ENCODE assay signal across 29 cellular contexts in genomic region chr6:146359123-146359522, GRCh38.
DNase-seq lines count a peak whose midpoint lies in the region; ATAC-seq and TF ChIP-seq lines count a peak whose summit lies in the region.
"Had no signal": no experiment of that assay in that cellular context is flagged by ENCODE, and none has a peak within 500 bp of the region (broad histone marks: within the 10 kb centered on the region; RNA-seq: fewer than 3 reads in every experiment).

No MANE protein-coding gene starts in this region.

- no peaks in the 10 kb centered on the region for H3K9me2 ChIP-seq in PC-3 (replicated peaks; ENCODE audit: low read length)

- no TSS peak for BruUV-seq in PC-3 (replicated peaks; lab: Mats Ljungman, UMichigan)

- H3K36me3 Mint-ChIP-seq in dendritic cell treated with granulocyte-macrophage colony-stimulating factor and Interleukin-4, amounts not matched to agents 40 ng/mL and 50 ng/mL, for 4 days (ENCODE audit: low read depth) = no peaks in the 10 kb centered on the region
- no peaks in the 10 kb centered on the region for H3K36me3 Mint-ChIP-seq in activated T-helper 2 cell treated with anti-CD3 and anti-CD28 coated beads, Interferon-gamma antibody, Interleukin-2, Interleukin-4, amounts not matched to agents 10 μg/mL and 5 μg/mL and 100 μg/mL, durations not matched to agents 14 hours and 24 hours and 36 hours (ENCODE audit: low read depth)
- H3K36me3 Mint-ChIP-seq: activated CD8-positive, alpha-beta memory T cell treated with anti-CD3 and anti-CD28 coated beads, Interleukin-2, amount 10 ng/mL, durations not matched to agents 7 days and 5 days; CD4-positive, alpha-beta memory T cell had no signal

- H3K9me3 Mint-ChIP-seq in dendritic cell treated with granulocyte-macrophage colony-stimulating factor and Interleukin-4, amounts not matched to agents 40 ng/mL and 50 ng/mL, for 4 days = no peaks in the 10 kb centered on the region
- H3K9me3 Mint-ChIP-seq in activated T-helper 2 cell treated with anti-CD3 and anti-CD28 coated beads, Interferon-gamma antibody, Interleukin-2, Interleukin-4, amounts not matched to agents 10 μg/mL and 5 μg/mL and 100 μg/mL, durations not matched to agents 14 hours and 24 hours and 36 hours = no peaks in the 10 kb centered on the region
- H3K9me3 Mint-ChIP-seq: activated B cell treated with CpG ODN at 0.5 μM for 24 hours; activated naive CD4-positive, alpha-beta T cell treated with anti-CD3 and anti-CD28 coated beads for 36 hours; H9 had no signal

- H3K4me1 Mint-ChIP-seq in dendritic cell treated with granulocyte-macrophage colony-stimulating factor and Interleukin-4, amounts not matched to agents 40 ng/mL and 50 ng/mL, for 4 days (ENCODE audit: low read depth) = peaks cover 60% of the 10 kb centered on the region
- H3K4me1 Mint-ChIP-seq in activated T-helper 2 cell treated with anti-CD3 and anti-CD28 coated beads, Interferon-gamma antibody, Interleukin-2, Interleukin-4, amounts not matched to agents 10 μg/mL and 5 μg/mL and 100 μg/mL, durations not matched to agents 14 hours and 24 hours and 36 hours (ENCODE audit: low read depth) = peaks cover 18% of the 10 kb centered on the region
- H3K4me1 Mint-ChIP-seq: activated B cell treated with CpG ODN at 0.5 μM for 24 hours; CD4-positive, alpha-beta memory T cell had no signal

- no peak overlapping the region for H2AFZ ChIP-seq in PC-3 (ENCODE audit: low read length)
- no peak overlapping the region for H2AFZ ChIP-seq in smooth muscle cell (ENCODE audit: low read depth)
- H2AFZ ChIP-seq: parathyroid adenoma had no signal

- H3K27ac Mint-ChIP-seq in dendritic cell treated with granulocyte-macrophage colony-stimulating factor and Interleukin-4, amounts not matched to agents 40 ng/mL and 50 ng/mL, for 4 days = peak overlapping the region; percentile 90
- no peak overlapping the region for H3K27ac Mint-ChIP-seq in activated T-helper 2 cell treated with anti-CD3 and anti-CD28 coated beads, Interferon-gamma antibody, Interleukin-2, Interleukin-4, amounts not matched to agents 10 μg/mL and 5 μg/mL and 100 μg/mL, durations not matched to agents 14 hours and 24 hours and 36 hours
- H3K27ac Mint-ChIP-seq: activated B cell treated with CpG ODN at 0.5 μM for 24 hours; activated CD8-positive, alpha-beta memory T cell treated with anti-CD3 and anti-CD28 coated beads, Interleukin-2, amount 10 ng/mL, durations not matched to agents 7 days and 5 days; activated naive CD4-positive, alpha-beta T cell treated with anti-CD3 and anti-CD28 coated beads for 36 hours; CD4-positive, alpha-beta memory T cell; H9 had no signal

- no peak overlapping the region for H3K4me3 Mint-ChIP-seq in dendritic cell treated with granulocyte-macrophage colony-stimulating factor and Interleukin-4, amounts not matched to agents 40 ng/mL and 50 ng/mL, for 4 days
- H3K4me3 Mint-ChIP-seq in activated T-helper 2 cell treated with anti-CD3 and anti-CD28 coated beads, Interferon-gamma antibody, Interleukin-2, Interleukin-4, amounts not matched to agents 10 μg/mL and 5 μg/mL and 100 μg/mL, durations not matched to agents 14 hours and 24 hours and 36 hours (ENCODE audit: low read depth) = no peak overlapping the region
- H3K4me3 Mint-ChIP-seq: activated B cell treated with CpG ODN at 0.5 μM for 24 hours; activated CD8-positive, alpha-beta memory T cell treated with anti-CD3 and anti-CD28 coated beads, Interleukin-2, amount 10 ng/mL, durations not matched to agents 7 days and 5 days; activated naive CD4-positive, alpha-beta T cell treated with anti-CD3 and anti-CD28 coated beads for 36 hours; CD4-positive, alpha-beta memory T cell; H9 had no signal

- H4K20me1 ChIP-seq in PC-3 (ENCODE audit: low read length) (no peaks in the 10 kb centered on the region), smooth muscle cell (ENCODE audit: low read depth) (no peaks in the 10 kb centered on the region)

- H3K4me1 ChIP-seq in PC-3 (ENCODE audit: insufficient read depth, low read length) = peaks cover 33% of the 10 kb centered on the region
- peaks cover 10% of the 10 kb centered on the region for H3K4me1 ChIP-seq in smooth muscle cell (ENCODE audit: low read depth)
- H3K4me1 ChIP-seq: colonic mucosa, parathyroid adenoma, upper lobe of right lung had no signal

- no peak overlapping the region for H3K4me2 ChIP-seq in PC-3 (ENCODE audit: low read length)
- no peak overlapping the region for H3K4me2 ChIP-seq in smooth muscle cell
- H3K4me2 ChIP-seq: KMS-11 had no signal

- DNase-seq in CD1c-positive myeloid dendritic cell (ENCODE audit: extremely low spot score) (peak; percentile 32), PC-3 (no peak), smooth muscle cell (lab: John Stamatoyannopoulos, UW; ENCODE audit: unreplicated experiment) (no peak), inferior parietal cortex (ENCODE audit: extremely low spot score) (no peak)
- DNase-seq in activated T-helper 2 cell treated with anti-CD3 and anti-CD28 coated beads, Interferon-gamma antibody, Interleukin-2, Interleukin-4, amounts not matched to agents 10 μg/mL and 5 μg/mL and 100 μg/mL, durations not matched to agents 14 hours and 24 hours and 36 hours (ENCODE audit: low spot score) = no peak
- DNase-seq: activated B cell treated with CpG ODN at 0.5 μM for 24 hours; activated CD8-positive, alpha-beta memory T cell treated with anti-CD3 and anti-CD28 coated beads, Interleukin-2, amount 10 ng/mL, durations not matched to agents 7 days and 5 days; activated naive CD4-positive, alpha-beta T cell treated with anti-CD3 and anti-CD28 coated beads for 36 hours; amniotic stem cell; CD4-positive, alpha-beta memory T cell; colonic mucosa; DMS 273 treated with DMSO at 0.1 percent for 48 hours; effector memory CD4-positive, alpha-beta T cell; foreskin melanocyte; H9; MV-4-11; NCI-H146; SHP77 treated with DMSO at 0.1 percent for 48 hours; stimulated activated CD4-positive, alpha-beta T cell treated with anti-CD3 and anti-CD28 coated beads, Interleukin-2, amount 100 ng/mL, for 48 hours; substantia nigra; T1000; upper lobe of right lung had no signal

- H3K36me3 ChIP-seq in PC-3 (ENCODE audit: low read depth, low read length) = no peaks in the 10 kb centered on the region
- H3K36me3 ChIP-seq in smooth muscle cell (ENCODE audit: low read depth) = no peaks in the 10 kb centered on the region
- H3K36me3 ChIP-seq: colonic mucosa, upper lobe of right lung had no signal

- peaks cover 3% of the 10 kb centered on the region for H3K27me3 Mint-ChIP-seq in dendritic cell treated with granulocyte-macrophage colony-stimulating factor and Interleukin-4, amounts not matched to agents 40 ng/mL and 50 ng/mL, for 4 days
- H3K27me3 Mint-ChIP-seq in activated T-helper 2 cell treated with anti-CD3 and anti-CD28 coated beads, Interferon-gamma antibody, Interleukin-2, Interleukin-4, amounts not matched to agents 10 μg/mL and 5 μg/mL and 100 μg/mL, durations not matched to agents 14 hours and 24 hours and 36 hours (ENCODE audit: low read depth) = no peaks in the 10 kb centered on the region
- H3K27me3 Mint-ChIP-seq: activated B cell treated with CpG ODN at 0.5 μM for 24 hours; activated CD8-positive, alpha-beta memory T cell treated with anti-CD3 and anti-CD28 coated beads, Interleukin-2, amount 10 ng/mL, durations not matched to agents 7 days and 5 days; CD4-positive, alpha-beta memory T cell had no signal

- H3K4me3 ChIP-seq in PC-3 (ENCODE audit: low read length) = no peak overlapping the region
- H3K4me3 ChIP-seq in smooth muscle cell = no peak overlapping the region
- H3K4me3 ChIP-seq: colonic mucosa, lung, upper lobe of right lung had no signal

- H3K27ac ChIP-seq in PC-3 (ENCODE audit: low read length) (0 out of 2 replicates have a peak overlapping the region, but pooled peaks have one; percentile 85), smooth muscle cell (ENCODE audit: low read depth) (peak overlapping the region; percentile 85)
- H3K27ac ChIP-seq: colonic mucosa, KMS-11, parathyroid adenoma, upper lobe of right lung had no signal

- H3K27me3 ChIP-seq in PC-3 (ENCODE audit: low read length) (no peaks in the 10 kb centered on the region), smooth muscle cell (ENCODE audit: low read depth) (no peaks in the 10 kb centered on the region)
- H3K27me3 ChIP-seq: colonic mucosa, upper lobe of right lung had no signal

- no peaks in the 10 kb centered on the region for H3F3A ChIP-seq in PC-3 (ENCODE audit: low read length, unreplicated experiment)
- H3F3A ChIP-seq in smooth muscle cell (ENCODE audit: low read depth) = no peaks in the 10 kb centered on the region

- ATAC-seq in PC-3 (no peak), HG03280 (IDR thresholded peaks at IDR 0.05; ENCODE audit: unreplicated experiment) (no peak)
- ATAC-seq: activated CD8-positive, alpha-beta memory T cell treated with anti-CD3 and anti-CD28 coated beads, Interleukin-2, amount 10 ng/mL, durations not matched to agents 7 days and 5 days; esophagus mucosa; Panc1 had no signal

- CTCF ChIA-PET in PC-3 (lab: Charles Lee) = no interaction called here

- POLR2A ChIA-PET in PC-3 (lab: Charles Lee; ENCODE audit: unreplicated experiment) = no interaction called here

- H3K79me2 ChIP-seq in PC-3 (ENCODE audit: low read length) = no peaks in the 10 kb centered on the region
- no peaks in the 10 kb centered on the region for H3K79me2 ChIP-seq in smooth muscle cell (ENCODE audit: low read depth)
- H3K79me2 ChIP-seq: parathyroid adenoma had no signal

- H3K9me3 ChIP-seq in PC-3 (ENCODE audit: low read length) (no peaks in the 10 kb centered on the region), smooth muscle cell (replicated peaks; ENCODE audit: low read depth) (no peaks in the 10 kb centered on the region)
- H3K9me3 ChIP-seq: colonic mucosa, upper lobe of right lung had no signal

- no peak overlapping the region for H3K9ac ChIP-seq in PC-3 (ENCODE audit: low read length)
- no peak overlapping the region for H3K9ac ChIP-seq in smooth muscle cell (ENCODE audit: low read depth)
- H3K9ac ChIP-seq: KMS-11, parathyroid adenoma had no signal

- intact Hi-C loops in PC-3 (cut with micrococcal nuclease) = loop anchor here (5.0 kb wide), 1 partner anchor 183 kb away; the partner anchor contains the start of gene RAB32
- intact Hi-C loops in dendritic cell treated with granulocyte-macrophage colony-stimulating factor and Interleukin-4, amounts not matched to agents 40 ng/mL and 50 ng/mL, for 4 days (cut with micrococcal nuclease) = loop anchor here (5.0 to 10.0 kb wide), 4 partner anchors 52 to 498 kb away; partner anchors contain the start of genes RAB32 and SHPRH
- intact Hi-C loops in activated T-helper 2 cell treated with anti-CD3 and anti-CD28 coated beads, Interferon-gamma antibody, Interleukin-2, Interleukin-4, amounts not matched to agents 10 μg/mL and 5 μg/mL and 100 μg/mL, durations not matched to agents 14 hours and 24 hours and 36 hours (cut with micrococcal nuclease) = loop anchor here (10.0 kb wide), 1 partner anchor 394 kb away; the partner anchor contains the start of gene SHPRH

- TF ChIP-seq CTCF in PC-3 (conservative IDR thresholded peaks at IDR 0.05; ENCODE audit: low read depth, low read length) (no peak), smooth muscle cell (IDR thresholded peaks at IDR 0.05; ENCODE audit: borderline replicate concordance, insufficient read depth, poor library complexity, severe bottlenecking) (no peak)
